15 cellular contexts compared by ENCODE assay signal in the genomic region with DNA sequence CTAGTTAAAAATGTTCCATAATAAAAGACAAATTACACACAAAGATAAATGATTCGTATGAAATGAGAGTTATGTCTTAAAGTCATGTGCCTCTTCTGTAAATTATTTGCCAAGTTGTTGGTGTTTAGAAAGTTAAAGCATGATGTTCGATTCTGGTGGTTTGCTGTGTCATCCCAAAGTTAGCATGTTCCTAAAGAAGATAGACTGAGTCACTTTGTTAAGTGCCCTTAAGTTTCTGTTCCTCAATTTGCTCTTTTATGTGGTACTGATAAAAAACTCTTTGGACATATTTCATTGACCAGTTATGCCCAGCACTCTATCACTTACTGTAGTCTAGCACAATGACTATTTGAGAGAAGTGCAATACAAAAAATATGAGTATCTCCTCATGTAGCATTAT.
DNase-seq lines count a peak whose midpoint lies in the region; ATAC-seq and TF ChIP-seq lines count a peak whose summit lies in the region.
"Had no signal": no experiment of that assay in that cellular context is flagged by ENCODE, and none has a peak within 500 bp of the region (broad histone marks: within the 10 kb centered on the region; RNA-seq: fewer than 3 reads in every experiment).

No MANE protein-coding gene starts in this region.

- intact Hi-C loops in left ventricle myocardium superior (cut with micrococcal nuclease): no loop called here

- H3K4me3 ChIP-seq in GM12865 (ENCODE audit: low read depth, low read length) (no peak overlapping the region), NB4 (ENCODE audit: low read depth, low read length) (no peak overlapping the region)
- H3K4me3 ChIP-seq: pancreas had no signal

- H3K27ac ChIP-seq in foreskin keratinocyte: no peak overlapping the region
- H3K27ac ChIP-seq: pancreas had no signal

- no peaks in the 10 kb centered on the region for H3K27me3 ChIP-seq in foreskin keratinocyte
- H3K27me3 ChIP-seq: pancreas had no signal

- TF ChIP-seq CTCF in GM12865 (IDR thresholded peaks at IDR 0.05; ENCODE audit: insufficient read depth, low read depth, low read length, missing control alignments) (no peak), NB4 (IDR thresholded peaks at IDR 0.05; ENCODE audit: low read depth, low read length) (no peak), foreskin keratinocyte (conservative IDR thresholded peaks at IDR 0.05) (no peak)

- DNase-seq in GM12865 (ENCODE audit: low read depth) (peak; percentile 24), NB4 (ENCODE audit: low read depth) (peak; percentile 4), left ventricle myocardium superior (no peak), foreskin keratinocyte (no peak)
- no peak for DNase-seq in activated CD4-positive, CD25-positive, alpha-beta regulatory T cell (lab: John Stamatoyannopoulos, UW)
- DNase-seq: activated CD4-positive, alpha-beta T cell treated with anti-CD3 and anti-CD28 coated beads for 4 hours; activated T-cell treated with anti-CD3 and anti-CD28 coated beads, Interleukin-2, amount 50 U/mL, for 24 hours; amygdala; immature natural killer cell; KG1; midbrain; pancreas had no signal

- ATAC-seq in GM19468 (IDR thresholded peaks at IDR 0.05; ENCODE audit: extremely low read depth, unreplicated experiment) (peak; percentile 30), HG03064 (IDR thresholded peaks at IDR 0.05; ENCODE audit: low read depth, unreplicated experiment) (peak; percentile 57), left ventricle myocardium superior (no peak), GM19035 (IDR thresholded peaks at IDR 0.05; ENCODE audit: unreplicated experiment) (no peak), foreskin keratinocyte (no peak)
- ATAC-seq: pancreas had no signal

- TF ChIP-seq POLR2A in NB4 (IDR thresholded peaks at IDR 0.05; ENCODE audit: extremely low read depth, insufficient read length): no peak

- peaks cover 4% of the 10 kb centered on the region for H3K4me1 ChIP-seq in foreskin keratinocyte
- H3K4me1 ChIP-seq: pancreas had no signal

Comparison
In these comparisons a context has a peak if more than half of its experiments do, and no peak if none do; other contexts are left out.
1. DNase-seq: peak in GM12865 (single experiment) and NB4 (single experiment); none in left ventricle myocardium superior (single experiment), activated CD4-positive, CD25-positive, alpha-beta regulatory T cell (0 of 4) and foreskin keratinocyte (0 of 2).
2. ATAC-seq: peak in GM19468 (single experiment) and HG03064 (single experiment); none in left ventricle myocardium superior (single experiment), GM19035 (single experiment) and foreskin keratinocyte (single experiment).